In genomic region chr21:24418671-24419070, GRCh38 we compare ENCODE assay signal across 16 cellular contexts.
A peak's percentile ranks its signal among the peaks of the same experiment; 100 is the strongest.
DNase-seq lines count a peak whose midpoint lies in the region; TF ChIP-seq lines count a peak whose summit lies in the region.
"Had no signal": no experiment of that assay in that cellular context is flagged by ENCODE, and none has a peak within 500 bp of the region (broad histone marks: within the 10 kb centered on the region; RNA-seq: fewer than 3 reads in every experiment).

No MANE protein-coding gene starts in this region.

- POLR2A ChIA-PET in OCI-LY7 (lab: Charles Lee) = no interaction called here

- H3K9me2 ChIP-seq in Loucy (replicated peaks; ENCODE audit: low read depth, low read length) (no peaks in the 10 kb centered on the region), OCI-LY7 (ENCODE audit: insufficient read depth, low read length) (no peaks in the 10 kb centered on the region)

- H3K4me2 ChIP-seq in Loucy (ENCODE audit: low read depth, low read length, poor library complexity, severe bottlenecking) = no peak overlapping the region
- no peak overlapping the region for H3K4me2 ChIP-seq in OCI-LY7 (ENCODE audit: low read length)
- H3K4me2 ChIP-seq: BLaER1 had no signal

- H3K4me3 ChIP-seq in GM06990 (replicated peaks; ENCODE audit: low read depth, low read length) = no peak overlapping the region
- H3K4me3 ChIP-seq in Loucy (ENCODE audit: low read length, poor library complexity, severe bottlenecking) = no peak overlapping the region
- no peak overlapping the region for H3K4me3 ChIP-seq in WERI-Rb-1 (ENCODE audit: low read depth, low read length)
- no peak overlapping the region for H3K4me3 ChIP-seq in transverse colon
- no peak overlapping the region for H3K4me3 ChIP-seq in OCI-LY7 (ENCODE audit: low read depth, low read length, poor library complexity, severe bottlenecking)
- H3K4me3 ChIP-seq: BLaER1, GM12878 had no signal

- TF ChIP-seq POLR2A in transverse colon (IDR thresholded peaks at IDR 0.05) = no peak

- H3K79me2 ChIP-seq in Loucy (ENCODE audit: insufficient read depth, low read length) = no peaks in the 10 kb centered on the region
- no peaks in the 10 kb centered on the region for H3K79me2 ChIP-seq in OCI-LY7 (ENCODE audit: insufficient read depth, low read depth, low read length)

- no peaks in the 10 kb centered on the region for H3K27me3 ChIP-seq in GM06990 (replicated peaks; ENCODE audit: control insufficient read depth, insufficient read depth, low read length)
- H3K27me3 ChIP-seq in Loucy (ENCODE audit: insufficient read depth, low read length, poor library complexity, severe bottlenecking) = no peaks in the 10 kb centered on the region
- no peaks in the 10 kb centered on the region for H3K27me3 ChIP-seq in WERI-Rb-1 (ENCODE audit: insufficient read depth, low read depth, severe bottlenecking)
- H3K27me3 ChIP-seq in transverse colon = no peaks in the 10 kb centered on the region
- H3K27me3 ChIP-seq: BLaER1 had no signal

- no peaks in the 10 kb centered on the region for H4K20me1 ChIP-seq in Loucy (ENCODE audit: insufficient read depth, low read length, poor library complexity, severe bottlenecking)
- H4K20me1 ChIP-seq in OCI-LY7 (ENCODE audit: insufficient read depth, low read length) = no peaks in the 10 kb centered on the region
- H4K20me1 ChIP-seq: BLaER1 had no signal

- TF ChIP-seq CTCF in GM06990 (IDR thresholded peaks at IDR 0.05; ENCODE audit: insufficient read depth, low read length, poor library complexity, severe bottlenecking) (peak; percentile 2), GM12874 (IDR thresholded peaks at IDR 0.05; ENCODE audit: insufficient read depth, low read depth, low read length) (0 out of 2 replicates have a peak, but pooled peaks have one; percentile 8), Loucy (conservative IDR thresholded peaks at IDR 0.05; ENCODE audit: low read length) (peak; percentile 58), WERI-Rb-1 (IDR thresholded peaks at IDR 0.05; ENCODE audit: low read depth, low read length) (peak; percentile 38; the same call in 1 of the 2 replicates), transverse colon (IDR thresholded peaks at IDR 0.05) (no peak), OCI-LY7 (conservative IDR thresholded peaks at IDR 0.05; ENCODE audit: low read length) (no peak)

- CTCF ChIA-PET in OCI-LY7 (lab: Charles Lee; ENCODE audit: unreplicated experiment) = no interaction called here

- H3K9me3 ChIP-seq in Loucy (ENCODE audit: insufficient read depth, low read depth, low read length) (peaks cover 9% of the 10 kb centered on the region; the same call in 1 of the 2 replicates), WERI-Rb-1 (ENCODE audit: severe bottlenecking) (peaks cover 15% of the 10 kb centered on the region), transverse colon (peaks cover 10 to 17% of the 10 kb centered on the region in 2 donors), OCI-LY7 (ENCODE audit: low read length) (peaks cover 29% of the 10 kb centered on the region; the same call in 1 of the 2 replicates)

- H2AFZ ChIP-seq in Loucy (ENCODE audit: low read length) (no peak overlapping the region), OCI-LY7 (ENCODE audit: low read length) (no peak overlapping the region)

- H3F3A ChIP-seq in Loucy (ENCODE audit: low read depth) = no peaks in the 10 kb centered on the region

- no TSS peak for BruUV-seq in OCI-LY7 (replicated peaks; lab: Mats Ljungman, UMichigan)

- DNase-seq in GM06990 (ENCODE audit: extremely low read depth, insufficient read length) (no peak), WERI-Rb-1 (no peak), NCI-H2107 treated with DMSO at 0.1 percent for 48 hours (lab: John Stamatoyannopoulos, UW; ENCODE audit: unreplicated experiment) (no peak), transverse colon (no peak), OCI-LY7 (ENCODE audit: low spot score) (no peak)
- DNase-seq: AML-193; CD4-positive, alpha-beta memory T cell; DMS153; DMS79; GF-D8; H9; KBM-7 had no signal

- intact Hi-C loops in transverse colon (cut with DNase I; ENCODE audit: low total_unique reads) = no loop called here
- intact Hi-C loops in OCI-LY7 (cut with micrococcal nuclease; ENCODE audit: unreplicated experiment) = no loop called here

- TF ChIP-seq EP300 in transverse colon (IDR thresholded peaks at IDR 0.05; ENCODE audit: low read depth) = no peak

- no peak overlapping the region for H3K27ac ChIP-seq in WERI-Rb-1
- no peak overlapping the region for H3K27ac ChIP-seq in transverse colon
- no peak overlapping the region for H3K27ac ChIP-seq in OCI-LY7 (ENCODE audit: low read depth, low read length, poor library complexity, severe bottlenecking)
- H3K27ac ChIP-seq: BLaER1 had no signal

- H3K9ac ChIP-seq in Loucy (ENCODE audit: low read depth, low read length, poor library complexity, severe bottlenecking) = no peak overlapping the region
- H3K9ac ChIP-seq: BLaER1 had no signal

- H3K36me3 ChIP-seq in GM06990 (ENCODE audit: control insufficient read depth, insufficient read depth, low read length) (no peaks in the 10 kb centered on the region), Loucy (ENCODE audit: insufficient read depth, low read length) (no peaks in the 10 kb centered on the region), WERI-Rb-1 (no peaks in the 10 kb centered on the region), transverse colon (no peaks in the 10 kb centered on the region), OCI-LY7 (ENCODE audit: insufficient read depth, low read length) (no peaks in the 10 kb centered on the region)
- H3K36me3 ChIP-seq: BLaER1 had no signal

- H3K4me1 ChIP-seq in Loucy (ENCODE audit: insufficient read depth, low read length, poor library complexity, severe bottlenecking) (no peaks in the 10 kb centered on the region), transverse colon (no peaks in the 10 kb centered on the region), OCI-LY7 (ENCODE audit: insufficient read depth, low read length, poor library complexity, severe bottlenecking) (no peaks in the 10 kb centered on the region)
- H3K4me1 ChIP-seq: BLaER1 had no signal

- in situ Hi-C loops in transverse colon (cut with MboI; ENCODE audit: low pct_ligation_motif_present in 1 of 4, low pct_unique_long_range_greater_than_20kb in 1 of 4, low sequenced_read_pairs in 3 of 4) = no loop called here

Comparison
In these comparisons a context has a peak if more than half of its experiments do, and no peak if none do; other contexts are left out.
1. CTCF ChIP-seq: peak in GM06990 (single experiment), GM12874 (single experiment), Loucy (single experiment) and WERI-Rb-1 (single experiment); none in transverse colon (0 of 5) and OCI-LY7 (single experiment).